8 cellular contexts compared by ENCODE assay signal in the genomic region with DNA sequence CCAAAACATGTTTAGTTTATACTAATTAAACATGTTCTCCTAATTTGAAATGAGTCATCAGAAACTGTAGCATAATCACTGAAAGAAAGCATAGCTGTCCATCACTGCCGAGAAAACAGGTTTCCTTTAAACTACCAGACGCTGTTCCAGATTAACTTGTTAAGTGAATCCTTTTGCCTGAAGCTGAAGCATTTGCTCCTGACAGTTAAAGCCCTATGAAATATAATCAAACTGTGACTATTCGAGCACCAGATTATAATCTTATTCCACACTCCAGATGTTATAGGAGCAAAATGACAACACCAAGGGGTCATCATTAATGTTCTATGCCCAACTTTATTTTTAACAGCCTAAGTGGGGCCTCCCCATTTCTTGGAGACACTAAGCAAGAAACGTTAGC.
"Had no signal": no experiment of that assay in that cellular context is flagged by ENCODE, and none has a peak within 500 bp of the region (broad histone marks: within the 10 kb centered on the region; RNA-seq: fewer than 3 reads in every experiment).

No MANE protein-coding gene starts in this region.

- H3K27ac Mint-ChIP-seq: activated naive CD4-positive, alpha-beta T cell treated with anti-CD3 and anti-CD28 coated beads, Interleukin-2, amount 10 ng/mL, durations not matched to agents 7 days and 5 days; activated T-helper 2 cell treated with anti-CD3 and anti-CD28 coated beads, Interferon-gamma antibody, Interleukin-2, Interleukin-4, amounts not matched to agents 10 μg/mL and 5 μg/mL and 100 μg/mL, durations not matched to agents 14 hours and 24 hours and 36 hours had no signal

- H3K9me3 Mint-ChIP-seq: activated naive CD4-positive, alpha-beta T cell treated with anti-CD3 and anti-CD28 coated beads, Interleukin-2, amount 10 ng/mL, durations not matched to agents 7 days and 5 days; activated T-helper 2 cell treated with anti-CD3 and anti-CD28 coated beads, Interferon-gamma antibody, Interleukin-2, Interleukin-4, amounts not matched to agents 10 μg/mL and 5 μg/mL and 100 μg/mL, durations not matched to agents 14 hours and 24 hours and 36 hours had no signal

- H3K36me3 ChIP-seq: ascending aorta, left ventricle myocardium inferior had no signal

- DNase-seq: activated naive CD4-positive, alpha-beta T cell treated with anti-CD3 and anti-CD28 coated beads, Interleukin-2, amount 10 ng/mL, durations not matched to agents 7 days and 5 days; glutamatergic neuron; left ventricle myocardium inferior; retina; stimulated activated CD4-positive, alpha-beta T cell treated with anti-CD3 and anti-CD28 coated beads, Interleukin-4, amount 100 ng/mL, for 24 hours; stimulated activated naive CD4-positive, alpha-beta T cell had no signal

- H3K4me1 ChIP-seq: ascending aorta had no signal

- H3K27me3 ChIP-seq: ascending aorta had no signal

- H3K4me3 Mint-ChIP-seq: activated naive CD4-positive, alpha-beta T cell treated with anti-CD3 and anti-CD28 coated beads, Interleukin-2, amount 10 ng/mL, durations not matched to agents 7 days and 5 days had no signal

- H3K9me3 ChIP-seq: ascending aorta, left ventricle myocardium inferior had no signal

- H3K36me3 Mint-ChIP-seq: activated naive CD4-positive, alpha-beta T cell treated with anti-CD3 and anti-CD28 coated beads, Interleukin-2, amount 10 ng/mL, durations not matched to agents 7 days and 5 days had no signal

- H3K27ac ChIP-seq: ascending aorta, left ventricle myocardium inferior had no signal

- H3K4me3 ChIP-seq: ascending aorta, left ventricle myocardium inferior had no signal
